Comparison of ENCODE assay signal across 13 cellular contexts in the genomic region with DNA sequence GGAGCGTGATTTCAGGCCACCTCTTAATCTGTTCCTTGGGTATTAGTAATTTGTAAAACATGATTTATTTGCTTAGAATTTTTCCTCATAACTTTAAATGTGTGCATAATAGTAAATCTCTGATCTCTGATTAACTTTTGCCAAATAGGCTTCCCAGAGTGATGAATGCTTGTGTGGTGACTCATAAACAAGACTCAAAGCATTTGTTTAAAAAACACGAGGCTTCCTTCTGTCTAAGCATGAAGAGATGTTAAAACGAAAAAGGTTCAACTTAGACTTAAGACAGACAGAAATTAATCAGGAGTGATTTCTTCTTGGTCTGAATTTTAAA.
A peak's percentile ranks its signal among the peaks of the same experiment; 100 is the strongest.
DNase-seq lines count a peak whose midpoint lies in the region.
"Had no signal": no experiment of that assay in that cellular context is flagged by ENCODE, and none has a peak within 500 bp of the region (broad histone marks: within the 10 kb centered on the region; RNA-seq: fewer than 3 reads in every experiment).

No MANE protein-coding gene starts in this region.

- DNase-seq in GM23248 (peak; percentile 74), amniotic epithelial cell (ENCODE audit: low read depth) (peak; percentile 89), glomerular visceral epithelial cell (ENCODE audit: extremely low spot score) (peak; percentile 51), stromal cell of bone marrow (ENCODE audit: low read depth) (peak; percentile 35), RPMI8226 (no peak), posterior cingulate gyrus (no peak), NOMO-1 treated with dmso at 0.1 percent for 144 hours (lab: John Stamatoyannopoulos, UW; ENCODE audit: unreplicated experiment) (no peak)
- DNase-seq in activated CD4-positive, alpha-beta T cell treated with anti-CD3 and anti-CD28 coated beads for 1 hour, result no peak
- DNase-seq: activated CD8-positive, alpha-beta memory T cell treated with anti-CD3 and anti-CD28 coated beads for 24 hours; activated naive CD4-positive, alpha-beta T cell treated with Interleukin-2 at 50 U/mL for 16 hours; NCI-H2171 treated with DMSO at 0.1 percent for 48 hours; T1000 had no signal

- no peak overlapping the region for H2AFZ ChIP-seq in GM23248

- intact Hi-C loops in posterior cingulate gyrus (cut with DNase I), result no loop called here

- H4K20me1 ChIP-seq in GM23248 (ENCODE audit: insufficient read depth), result no peaks in the 10 kb centered on the region

- no peaks in the 10 kb centered on the region for H3K79me2 ChIP-seq in GM23248 (ENCODE audit: insufficient read depth)

- peak overlapping the region; percentile 44 for H3K4me3 ChIP-seq in GM23248
- H3K4me3 ChIP-seq: coronary artery had no signal

- peaks cover 5% of the 10 kb centered on the region; the same call in 1 of the 2 replicates for H3F3A ChIP-seq in GM23248 (ENCODE audit: insufficient read depth)

- H3K36me3 ChIP-seq in GM23248 (ENCODE audit: low read depth), result no peaks in the 10 kb centered on the region

- H3K4me2 ChIP-seq in GM23248 (ENCODE audit: unreplicated experiment), result peak overlapping the region; percentile 67

- peaks cover 15% of the 10 kb centered on the region for H3K4me1 ChIP-seq in GM23248 (ENCODE audit: insufficient read depth)

- no peak overlapping the region for H3K27ac ChIP-seq in GM23248
- H3K27ac ChIP-seq: coronary artery had no signal

- no peaks in the 10 kb centered on the region for H3K27me3 ChIP-seq in GM23248 (replicated peaks; ENCODE audit: insufficient read depth)

- WGBS in GM23248 (ENCODE audit: low coverage in 1 of 2, low lambda C conversion rate in 2 of 2, missing lambda C conversion rate in 2 of 2), 2 experiments, result 1 to 3% methylated on average over 3 of the region's 3 CpGs

- in situ Hi-C loops in GM23248 (cut with MboI), result no loop called here

- no peak overlapping the region for H3K9ac ChIP-seq in GM23248

- no peaks in the 10 kb centered on the region for H3K9me3 ChIP-seq in GM23248 (ENCODE audit: low read depth)

- no peaks in the 10 kb centered on the region for H3K9me2 ChIP-seq in GM23248 (ENCODE audit: insufficient read depth)

Comparison
In these comparisons a context has a peak if more than half of its experiments do, and no peak if none do; other contexts are left out.
1. DNase-seq: peak in GM23248 (single experiment), amniotic epithelial cell (single experiment), glomerular visceral epithelial cell (single experiment) and stromal cell of bone marrow (single experiment); none in activated CD4-positive, alpha-beta T cell treated with anti-CD3 and anti-CD28 coated beads for 1 hour (single experiment), RPMI8226 (single experiment), posterior cingulate gyrus (0 of 10) and NOMO-1 treated with dmso at 0.1 percent for 144 hours (single experiment).